ENCODE assay signal across 8 cellular contexts in the genomic region with DNA sequence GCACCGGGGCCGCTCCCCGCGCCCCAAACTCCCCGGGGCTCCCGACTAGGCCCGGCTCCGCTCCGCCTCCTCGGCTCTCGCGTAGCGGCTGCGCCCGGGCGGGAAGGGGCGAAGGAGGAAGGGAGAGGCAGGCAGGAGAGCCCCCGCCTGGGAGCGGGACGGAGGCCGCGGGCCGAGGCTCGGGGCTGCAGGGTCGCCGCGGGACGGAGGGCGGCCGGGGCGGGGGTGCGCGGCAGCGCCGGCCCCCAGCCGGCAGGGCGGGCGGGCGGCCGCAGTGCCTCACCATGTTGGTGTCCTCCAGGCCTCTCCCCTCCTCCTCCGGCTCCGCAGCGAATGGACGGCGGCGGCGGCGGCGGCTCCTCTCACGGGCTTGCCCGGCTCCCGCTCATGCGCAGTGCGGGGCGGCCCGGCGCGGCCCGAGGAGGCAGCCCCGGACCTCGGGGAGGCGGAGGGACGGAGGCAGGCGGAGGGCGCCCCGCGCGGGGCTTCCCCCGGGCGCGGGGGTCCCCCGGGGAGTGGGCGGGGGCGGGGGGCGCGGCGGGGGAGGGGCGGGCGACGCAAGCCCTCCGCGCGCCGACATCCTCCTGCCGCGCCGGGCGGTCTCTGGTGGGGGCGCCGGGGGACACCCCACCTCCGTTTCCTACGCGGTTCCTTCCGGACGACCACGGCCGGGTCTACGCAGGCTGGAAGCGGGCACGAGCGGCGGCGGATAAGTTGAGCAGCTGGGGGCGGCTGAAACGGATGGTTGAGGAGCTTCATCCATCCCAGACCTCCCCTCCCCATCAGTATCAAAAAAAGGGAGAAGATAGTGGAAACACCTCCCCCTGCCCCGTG. TPM values are rescaled to one million over a fixed set of nuclear protein-coding genes. Genes with fewer than 3 reads are reported as not detected.
DNase-seq lines count a peak whose midpoint lies in the region; ATAC-seq and TF ChIP-seq lines count a peak whose summit lies in the region.

TSS of gene DCUN1D1 (minus strand) at position 335 of the 834 bp plus-strand sequence. CDS start at position 286, 49 bp downstream.

- no peak for TF ChIP-seq CTCF in AG04450 (IDR thresholded peaks at IDR 0.05; ENCODE audit: low read depth, low read length)

- H3K27me3 ChIP-seq in AG04450 (ENCODE audit: control insufficient read depth, insufficient read depth, low read length) = no peaks in the 10 kb centered on the region

- H3K27ac ChIP-seq in AG04450 (ENCODE audit: low read depth, low read length) = no peak within 1 kb of the TSS
- peak within 1 kb of the TSS; percentile 80 for H3K27ac ChIP-seq in caudate nucleus (ENCODE audit: low read depth, low read length)

- CTCF ChIA-PET in AG04450 (lab: Charles Lee) = interaction anchor here (1.3 to 1.5 kb wide), 2 partner anchors 71 to 215 kb away, joined by 3 read pairs; no protein-coding TSS in a partner anchor

- DNase-seq in AG04450 (ENCODE audit: low read depth, low spot score) (peak; percentile 36), NCI-H2227 treated with DMSO at 0.1 percent for 48 hours (lab: John Stamatoyannopoulos, UW) (peak; percentile 77), caudate nucleus (lab: John Stamatoyannopoulos, UW) (peak in 59 of 61 donors; percentile 26 to 91 (median 78)), iris pigment epithelial cell (ENCODE audit: low read depth) (peak; percentile 86)
- DNase-seq in activated CD4-positive, CD25-positive, alpha-beta regulatory T cell (lab: John Stamatoyannopoulos, UW) = peak; percentile 76 to 80 (median 78)
- DNase-seq in stimulated activated CD4-positive, alpha-beta T cell treated with anti-CD3 and anti-CD28 coated beads, Interleukin-12 subunit alpha, Interleukin-12 subunit beta, amount 100 ng/mL, for 24 hours (ENCODE audit: low read depth in 2 of 2) = peak; percentile 73 to 80

- peak within 1 kb of the TSS; percentile 65 for H3K4me3 ChIP-seq in AG04450 (ENCODE audit: low read depth, low read length)

- H3K9me3 ChIP-seq in AG04450 (ENCODE audit: control insufficient read depth, insufficient read depth, low read length) = no peaks in the 10 kb centered on the region

- POLR2A ChIA-PET in AG04450 (lab: Yijun Ruan, JAX) = interaction anchor here (0.5 kb wide), 1 partner anchor 9 kb away, joined by 4 read pairs; no protein-coding TSS in a partner anchor

- peak; percentile 51 for ATAC-seq in GM18870 (IDR thresholded peaks at IDR 0.05; ENCODE audit: unreplicated experiment)
- ATAC-seq in HG03103 (IDR thresholded peaks at IDR 0.05; ENCODE audit: low read depth, unreplicated experiment) = peak; percentile 84

RNA-seq across cellular contexts. Expression of gene DCUN1D1, which starts in this region (rescaled TPM):
- polyA plus RNA-seq in AG04450 (2011; rRNA removed) = 34.8 and 36.1 TPM in 2 replicates
- polyA minus RNA-seq in AG04450 (2011; rRNA and poly(A)+ RNA removed) = 40.8 and 50.0 TPM in 2 replicates

Comparison
In these comparisons a context has a peak if more than half of its experiments do, and no peak if none do; other contexts are left out.
1. DNase-seq: peak in every context shown above with its lines; median percentile 86 in iris pigment epithelial cell; 78 in activated CD4-positive, CD25-positive, alpha-beta regulatory T cell; 78 in caudate nucleus; 77 in NCI-H2227 treated with DMSO at 0.1 percent for 48 hours; 76 in stimulated activated CD4-positive, alpha-beta T cell treated with anti-CD3 and anti-CD28 coated beads, Interleukin-12 subunit alpha, Interleukin-12 subunit beta, amount 100 ng/mL, for 24 hours; 36 in AG04450.